9 cellular contexts compared by ENCODE assay signal in genomic region chr3:13111173-13111873, GRCh38. TPM values are rescaled to one million over a fixed set of nuclear protein-coding genes. Genes with fewer than 3 reads are reported as not detected.
DNase-seq lines count a peak whose midpoint lies in the region; ATAC-seq and TF ChIP-seq lines count a peak whose summit lies in the region.
"Had no signal": no experiment of that assay in that cellular context is flagged by ENCODE, and none has a peak within 500 bp of the region (broad histone marks: within the 10 kb centered on the region; RNA-seq: fewer than 3 reads in every experiment).

No MANE protein-coding gene starts in this region.

- no peaks in the 10 kb centered on the region for H3K9me2 ChIP-seq in Karpas-422 (replicated peaks; ENCODE audit: insufficient read depth, low read length)

- H2AK5ac ChIP-seq in IMR-90 (ENCODE audit: low read depth, low read length) = no peak overlapping the region

- H2BK15ac ChIP-seq in IMR-90 (ENCODE audit: low read depth, low read length) = no peak overlapping the region

- no peak overlapping the region for H4K5ac ChIP-seq in IMR-90 (ENCODE audit: low read depth, low read length)

- H4K20me1 ChIP-seq in IMR-90 (ENCODE audit: insufficient read depth, low read length) (no peaks in the 10 kb centered on the region), Karpas-422 (ENCODE audit: insufficient read depth, low read depth, low read length) (peaks cover 56% of the 10 kb centered on the region)

- TF ChIP-seq EP300 in upper lobe of left lung (IDR thresholded peaks at IDR 0.05) = no peak

- H3K36me3 ChIP-seq in left ventricle myocardium inferior (no peaks in the 10 kb centered on the region), IMR-90 (ENCODE audit: control insufficient read depth, insufficient read depth, low read length) (no peaks in the 10 kb centered on the region), upper lobe of left lung (no peaks in the 10 kb centered on the region), Karpas-422 (ENCODE audit: insufficient read depth, low read length) (no peaks in the 10 kb centered on the region)
- H3K36me3 ChIP-seq: BE2C had no signal

- DNase-seq in Right ventricle myocardium superior (no peak), left ventricle myocardium inferior (no peak), IMR-90 (no peak), germinal center (ENCODE audit: low spot score) (peak; percentile 29), upper lobe of left lung (peak in 1 of 2 donors; percentile 81), Karpas-422 (no peak), AG08396 (ENCODE audit: low spot score) (no peak), occipital lobe (lab: John Stamatoyannopoulos, UW) (no peak)
- DNase-seq: BE2C had no signal

- no peak overlapping the region for H3K23ac ChIP-seq in IMR-90 (ENCODE audit: low read depth, low read length)

- TF ChIP-seq CTCF in left ventricle myocardium inferior (IDR thresholded peaks at IDR 0.05; ENCODE audit: borderline replicate concordance) (no peak), IMR-90 (conservative IDR thresholded peaks at IDR 0.05; ENCODE audit: low read depth, low read length) (no peak), upper lobe of left lung (IDR thresholded peaks at IDR 0.05) (no peak)

- no peak for TF ChIP-seq POLR2A in IMR-90 (IDR thresholded peaks at IDR 0.05; ENCODE audit: low read depth, low read length)
- no peak for TF ChIP-seq POLR2A in upper lobe of left lung (IDR thresholded peaks at IDR 0.05)

- 10% methylated on average over 2 of the region's 9 CpGs; no CpG with 5 or more reads in 1 of the 2 experiments for WGBS in IMR-90 (ENCODE audit: extremely low coverage in 2 of 2, insufficient read length in 1 of 2), 2 experiments
- WGBS in upper lobe of left lung, 2 donors = 49 to 52% methylated on average over 5 to 9 of the region's 9 CpGs

- H3K56ac ChIP-seq in IMR-90 (ENCODE audit: extremely low read depth, insufficient read depth, low read length) = no peak overlapping the region

- no peak overlapping the region for H4K8ac ChIP-seq in IMR-90 (ENCODE audit: low read depth in 2 of 2, low read length in 2 of 2)

- no peak overlapping the region for H3K18ac ChIP-seq in IMR-90 (ENCODE audit: low read depth, low read length)

- H3K9me3 ChIP-seq in left ventricle myocardium inferior (replicated peaks) (no peaks in the 10 kb centered on the region), IMR-90 (ENCODE audit: control insufficient read depth, insufficient read depth, low read length) (no peaks in the 10 kb centered on the region), upper lobe of left lung (no peaks in the 10 kb centered on the region), Karpas-422 (ENCODE audit: low read length) (no peaks in the 10 kb centered on the region)
- H3K9me3 ChIP-seq: BE2C had no signal

- H3K27me3 ChIP-seq in left ventricle myocardium inferior (ENCODE audit: low read depth) = peaks cover 12% of the 10 kb centered on the region
- peaks cover 14% of the 10 kb centered on the region for H3K27me3 ChIP-seq in IMR-90 (ENCODE audit: control insufficient read depth, insufficient read depth, low read length)
- no peaks in the 10 kb centered on the region for H3K27me3 ChIP-seq in upper lobe of left lung
- no peaks in the 10 kb centered on the region for H3K27me3 ChIP-seq in Karpas-422 (ENCODE audit: low read length)
- H3K27me3 ChIP-seq: BE2C had no signal

- H2AK9ac ChIP-seq in IMR-90 (replicated peaks; ENCODE audit: low read depth, low read length, poor library complexity) = no peak overlapping the region

- no peak overlapping the region for H4K91ac ChIP-seq in IMR-90 (ENCODE audit: insufficient read depth, low read depth, low read length)

- no peak overlapping the region for H2BK5ac ChIP-seq in IMR-90 (ENCODE audit: low read depth, low read length, poor library complexity, severe bottlenecking)

- H3K4me2 ChIP-seq in IMR-90 (ENCODE audit: low read depth, low read length) = no peak overlapping the region
- no peak overlapping the region for H3K4me2 ChIP-seq in Karpas-422 (ENCODE audit: low read depth, low read length, poor library complexity, severe bottlenecking)

- H3K79me2 ChIP-seq in Karpas-422 (ENCODE audit: low read length) = no peaks in the 10 kb centered on the region

- H3K9ac ChIP-seq in IMR-90 (ENCODE audit: low read depth, low read length) = no peak overlapping the region
- no peak overlapping the region for H3K9ac ChIP-seq in Karpas-422 (ENCODE audit: low read length)

- in situ Hi-C loops in IMR-90 (cut with MboI; ENCODE audit: low sequenced_read_pairs) = no loop called here

- ATAC-seq in Right ventricle myocardium superior (ENCODE audit: poor library complexity) = peak; percentile 78
- ATAC-seq in IMR-90 (ENCODE audit: low read depth) = no peak
- ATAC-seq in upper lobe of left lung (ENCODE audit: low FRiP score in 2 of 2) = peak; percentile 16 to 65

- H3K9me1 ChIP-seq in IMR-90 (ENCODE audit: insufficient read depth, low read length) = no peaks in the 10 kb centered on the region

- H2AFZ ChIP-seq in IMR-90 (replicated peaks; ENCODE audit: low read length, poor library complexity) = peak overlapping the region; percentile 10
- H2AFZ ChIP-seq in Karpas-422 (ENCODE audit: low read length) = no peak overlapping the region

- no peak overlapping the region for H3K4ac ChIP-seq in IMR-90 (ENCODE audit: low read depth, low read length)

- dilution Hi-C loops in IMR-90 (cut with HindIII; ENCODE audit: low sequenced_read_pairs, unreplicated experiment) = no loop called here

- no peak for TF ChIP-seq RAD21 in IMR-90 (IDR thresholded peaks at IDR 0.05; ENCODE audit: low read length)

- intact Hi-C loops in Right ventricle myocardium superior (cut with DNase I) = no loop called here
- intact Hi-C loops in left ventricle myocardium inferior (cut with micrococcal nuclease) = no loop called here
- intact Hi-C loops in IMR-90 (cut with micrococcal nuclease) = no loop called here

- CTCF ChIA-PET in IMR-90 (lab: Yijun Ruan, JAX) = no interaction called here

- H3K4me3 ChIP-seq in left ventricle myocardium inferior (no peak overlapping the region), IMR-90 (ENCODE audit: insufficient read depth, low read depth, low read length) (no peak overlapping the region), upper lobe of left lung (no peak overlapping the region), Karpas-422 (ENCODE audit: low read length) (no peak overlapping the region)

- no peak overlapping the region for H2BK120ac ChIP-seq in IMR-90 (ENCODE audit: low read depth, low read length)

- H2BK20ac ChIP-seq in IMR-90 (ENCODE audit: low read depth, low read length) = no peak overlapping the region

- H3K27ac ChIP-seq in left ventricle myocardium inferior (replicated peaks) (no peak overlapping the region), IMR-90 (ENCODE audit: insufficient read depth, low read length) (no peak overlapping the region), upper lobe of left lung (peak overlapping the region in 2 of 4 donors; percentile 42 to 68), Karpas-422 (ENCODE audit: low read length) (no peak overlapping the region)

- H3K4me1 ChIP-seq in left ventricle myocardium inferior (peaks cover 18% of the 10 kb centered on the region), IMR-90 (ENCODE audit: control insufficient read depth, insufficient read depth, low read length) (no peaks in the 10 kb centered on the region), upper lobe of left lung (peaks cover 0 to 21% (median 12%) of the 10 kb centered on the region in 4 donors), Karpas-422 (ENCODE audit: low read length) (no peaks in the 10 kb centered on the region)
- H3K4me1 ChIP-seq: BE2C had no signal

- no peak overlapping the region for H3K14ac ChIP-seq in IMR-90 (replicated peaks; ENCODE audit: low read depth, low read length)

- no peaks in the 10 kb centered on the region for H3K79me1 ChIP-seq in IMR-90 (ENCODE audit: low read depth in 1 of 2, low read length in 2 of 2)

- BruUV-seq in IMR-90 (replicated peaks; lab: Mats Ljungman, UMichigan) = no TSS peak

- POLR2A ChIA-PET in IMR-90 (lab: Charles Lee; ENCODE audit: unreplicated experiment) = no interaction called here

TF ChIP-seq in IMR-90, 13 proteins besides CTCF, POLR2A, EP300 and RAD21 (continues in another document):
- TF ChIP-seq RFX5 (IDR thresholded peaks at IDR 0.05; ENCODE audit: low read depth, low read length) = no peak
- TF ChIP-seq RCOR1 (IDR thresholded peaks at IDR 0.05; ENCODE audit: insufficient replicate concordance, low read length) = no peak
- TF ChIP-seq, protein P1, sequence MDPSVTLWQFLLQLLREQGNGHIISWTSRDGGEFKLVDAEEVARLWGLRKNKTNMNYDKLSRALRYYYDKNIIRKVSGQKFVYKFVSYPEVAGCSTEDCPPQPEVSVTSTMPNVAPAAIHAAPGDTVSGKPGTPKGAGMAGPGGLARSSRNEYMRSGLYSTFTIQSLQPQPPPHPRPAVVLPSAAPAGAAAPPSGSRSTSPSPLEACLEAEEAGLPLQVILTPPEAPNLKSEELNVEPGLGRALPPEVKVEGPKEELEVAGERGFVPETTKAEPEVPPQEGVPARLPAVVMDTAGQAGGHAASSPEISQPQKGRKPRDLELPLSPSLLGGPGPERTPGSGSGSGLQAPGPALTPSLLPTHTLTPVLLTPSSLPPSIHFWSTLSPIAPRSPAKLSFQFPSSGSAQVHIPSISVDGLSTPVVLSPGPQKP (IDR thresholded peaks at IDR 0.05; ENCODE audit: borderline replicate concordance, low read depth, low read length) = no peak
- TF ChIP-seq SMC3 (IDR thresholded peaks at IDR 0.05; ENCODE audit: low read depth, low read length) = no peak
- TF ChIP-seq, protein P2, sequence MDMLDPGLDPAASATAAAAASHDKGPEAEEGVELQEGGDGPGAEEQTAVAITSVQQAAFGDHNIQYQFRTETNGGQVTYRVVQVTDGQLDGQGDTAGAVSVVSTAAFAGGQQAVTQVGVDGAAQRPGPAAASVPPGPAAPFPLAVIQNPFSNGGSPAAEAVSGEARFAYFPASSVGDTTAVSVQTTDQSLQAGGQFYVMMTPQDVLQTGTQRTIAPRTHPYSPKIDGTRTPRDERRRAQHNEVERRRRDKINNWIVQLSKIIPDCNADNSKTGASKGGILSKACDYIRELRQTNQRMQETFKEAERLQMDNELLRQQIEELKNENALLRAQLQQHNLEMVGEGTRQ (IDR thresholded peaks at IDR 0.05; ENCODE audit: low read depth, low read length) = no peak
- TF ChIP-seq CHD1 (IDR thresholded peaks at IDR 0.05; ENCODE audit: low read depth, low read length) = no peak
- no peak for TF ChIP-seq NFE2L2 (IDR thresholded peaks at IDR 0.05; ENCODE audit: low read depth, low read length)
- TF ChIP-seq MAFK (IDR thresholded peaks at IDR 0.05; ENCODE audit: low read depth, low read length) = no peak
- no peak for TF ChIP-seq BHLHE40 (IDR thresholded peaks at IDR 0.05; ENCODE audit: low read depth, low read length)
- TF ChIP-seq FOS (IDR thresholded peaks at IDR 0.05; ENCODE audit: low read depth, low read length) = no peak

RNA-seq across cellular contexts. Expression of gene IQSEC1, which starts 38.1 kb away (rescaled TPM):
- total RNA-seq in Right ventricle myocardium superior (78.6 TPM), left ventricle myocardium inferior (78.6 TPM), IMR-90 (2012; rRNA removed) (5.9 and 6.4 TPM in 2 replicates), upper lobe of left lung (100 to 1,000 TPM in 1 of 6 donors, 10 to 100 TPM in 5; 51.1 to 105 (median 81.0) TPM), occipital lobe (14.3 TPM)
- 11.6 and 11.9 TPM in 2 replicates for polyA plus RNA-seq in IMR-90 (2012; rRNA removed)
- 7.4 and 10.4 TPM in 2 replicates for polyA plus RNA-seq in IMR-90 (2012; cell fraction: cytosol; rRNA removed)
- 32.9 and 36.9 TPM in 2 replicates for polyA plus RNA-seq in IMR-90 (2012; cell fraction: nucleus; rRNA removed; ENCODE audit: low replicate concordance)
- total RNA-seq in Karpas-422 (2014; rRNA removed; shearing (Covaris generic); ENCODE audit: low replicate concordance) = 4.7 and 8.2 TPM in 2 replicates
